ENCODE assay signal across 33 cellular contexts in the genomic region with DNA sequence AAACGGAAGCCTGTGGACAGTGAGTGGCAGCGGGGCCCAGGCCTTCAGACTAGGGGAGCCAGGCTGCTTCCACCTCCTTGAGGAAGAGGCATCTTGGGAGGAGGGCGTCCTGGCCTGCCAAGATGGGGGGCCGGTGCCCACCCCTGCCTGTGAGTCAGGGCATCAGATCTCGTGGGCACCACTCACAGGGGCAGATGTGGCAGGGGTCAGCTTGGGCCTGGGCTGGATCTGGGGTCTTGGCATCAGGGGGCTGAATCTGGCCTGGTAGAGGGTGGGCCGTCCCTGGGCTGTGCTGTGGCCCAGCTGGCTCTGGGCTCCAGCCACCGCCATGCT. TPM values are rescaled to one million over a fixed set of nuclear protein-coding genes. Genes with fewer than 3 reads are reported as not detected.
"Had no signal": no experiment of that assay in that cellular context is flagged by ENCODE, and none has a peak within 500 bp of the region (broad histone marks: within the 10 kb centered on the region; RNA-seq: fewer than 3 reads in every experiment).

No MANE protein-coding gene starts in this region.

- H3K4me1 Mint-ChIP-seq: endodermal cell had no signal

- DNase-seq: colonic mucosa; cortex of kidney; effector CD8-positive, alpha-beta T cell; effector memory CD8-positive, alpha-beta T cell; endodermal cell; erythroblast; esophagus squamous epithelium; foreskin fibroblast; foreskin melanocyte; gastrocnemius medialis; glutamatergic neuron; head of caudate nucleus; heart right ventricle; hippocampal formation; left cardiac atrium; left lung; left ventricle myocardium superior; lower lobe of right lung; mesendoderm; midbrain had no signal

- H3K27ac ChIP-seq: colonic mucosa, epithelial cell of prostate, esophagus squamous epithelium, gastrocnemius medialis, heart right ventricle, left lung, lower lobe of right lung had no signal

- H3K4me3 Mint-ChIP-seq: dendritic cell treated with granulocyte-macrophage colony-stimulating factor and Interleukin-4, amounts not matched to agents 40 ng/mL and 50 ng/mL, for 4 days; effector memory CD8-positive, alpha-beta T cell; endodermal cell had no signal

- H3K27me3 ChIP-seq: colonic mucosa had no signal

- H3K4me3 ChIP-seq: colonic mucosa, esophagus squamous epithelium, gastrocnemius medialis, heart right ventricle, left lung, lower lobe of right lung had no signal

- FAIRE-seq: endometrium, islet of Langerhans, keratinocyte had no signal

- H3K9me3 Mint-ChIP-seq: dendritic cell treated with granulocyte-macrophage colony-stimulating factor and Interleukin-4, amounts not matched to agents 40 ng/mL and 50 ng/mL, for 4 days; endodermal cell had no signal

- H3K27ac Mint-ChIP-seq: dendritic cell treated with granulocyte-macrophage colony-stimulating factor and Interleukin-4, amounts not matched to agents 40 ng/mL and 50 ng/mL, for 4 days; endodermal cell had no signal

- H3K36me3 ChIP-seq: colonic mucosa, esophagus squamous epithelium, gastrocnemius medialis, heart right ventricle, left lung, lower lobe of right lung had no signal

- H3K9me3 ChIP-seq: colonic mucosa, esophagus squamous epithelium, gastrocnemius medialis, heart right ventricle, left lung, lower lobe of right lung had no signal

- ATAC-seq: esophagus mucosa, gastrocnemius medialis, heart right ventricle, left cardiac atrium, left lung, left ventricle myocardium superior, lower lobe of right lung had no signal

- H3K4me1 ChIP-seq: colonic mucosa, gastrocnemius medialis, left lung had no signal

RNA-seq across cellular contexts. Expression of a gene that starts 24.1 kb away (rescaled TPM):
- total RNA-seq: chondrocyte, endodermal cell, gastrocnemius medialis, heart right ventricle, kidney epithelial cell, left cardiac atrium, left ventricle myocardium superior, lower lobe of right lung, mononuclear cell had no signal

RNA-seq across cellular contexts. Expression of a gene that starts 34.7 kb away (rescaled TPM):
- total RNA-seq: chondrocyte, dermis microvascular lymphatic vessel endothelial cell, endodermal cell, esophagus mucosa, esophagus squamous epithelium, gastrocnemius medialis, glomerular endothelial cell, kidney epithelial cell, left cardiac atrium, left lung, left ventricle myocardium superior, lower leg skin, lower lobe of right lung, lung microvascular endothelial cell, mononuclear cell had no signal
- polyA plus RNA-seq: keratinocyte had no signal

RNA-seq across cellular contexts. Expression of a gene that starts 56.5 kb away (rescaled TPM):
- total RNA-seq: mononuclear cell had no signal
- polyA plus RNA-seq: keratinocyte had no signal
